Comparison of ENCODE assay signal across 15 cellular contexts in the genomic region with DNA sequence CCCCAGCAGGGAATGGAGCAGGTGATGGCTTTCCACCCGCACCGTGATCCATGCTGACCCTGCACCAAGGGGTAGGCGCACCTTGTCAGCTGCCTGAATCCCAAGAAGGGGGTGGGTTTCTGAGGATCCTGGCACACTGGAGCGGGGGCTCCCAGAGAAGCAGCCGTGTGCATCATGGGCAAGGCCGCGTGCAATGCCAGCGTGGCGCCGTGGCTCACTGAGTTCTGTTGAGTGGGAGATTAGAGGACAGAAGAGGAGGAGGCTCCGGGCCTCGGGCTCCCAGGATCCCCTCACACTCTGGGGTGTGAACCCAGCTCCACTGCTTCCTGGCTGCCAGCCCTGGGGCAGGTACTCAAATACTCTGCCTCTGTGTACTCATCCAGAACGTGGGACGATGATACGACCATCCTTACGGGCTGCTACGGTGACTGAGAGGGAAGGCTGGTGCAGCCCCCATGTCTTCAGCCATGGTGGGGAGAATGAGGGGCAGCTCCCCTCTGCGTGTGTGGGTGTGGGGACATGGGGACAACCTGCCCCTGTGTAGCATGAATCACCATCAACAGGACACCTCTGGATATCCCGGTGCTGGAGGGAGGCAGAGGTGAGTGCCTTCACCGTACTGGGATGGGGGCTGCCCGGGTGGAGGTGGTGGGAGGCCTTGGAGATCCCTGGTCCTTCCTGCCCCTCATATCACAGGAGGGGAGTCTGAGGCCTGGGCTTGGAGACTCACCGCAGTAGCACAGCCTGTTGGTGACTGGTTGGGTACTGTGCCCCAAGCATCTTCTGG. TPM values are rescaled to one million over a fixed set of nuclear protein-coding genes. Genes with fewer than 3 reads are reported as not detected.
"Had no signal": no experiment of that assay in that cellular context is flagged by ENCODE, and none has a peak within 500 bp of the region (broad histone marks: within the 10 kb centered on the region; RNA-seq: fewer than 3 reads in every experiment).

No MANE protein-coding gene starts in this region.

- H3K4me3 Mint-ChIP-seq: activated CD8-positive, alpha-beta T cell treated with anti-CD3 and anti-CD28 coated beads for 36 hours; activated T-helper 1 cell treated with anti-CD3 and anti-CD28 coated beads, Interleukin-12 subunit alpha, Interleukin-12 subunit beta, Interleukin-2, Interleukin-4 antibody, amounts not matched to agents 30 ng/mL and 10 ng/mL and 1 ng/mL, durations not matched to agents 14 hours and 24 hours and 36 hours; effector memory CD8-positive, alpha-beta T cell; nephron; stimulated activated naive B cell treated with anti-CD40 and anti-IgM and Interleukin-4, amounts not matched to agents 10 μg/mL and 1 μg/mL and 100 μg/mL, for 72 hours had no signal

- ATAC-seq: activated CD8-positive, alpha-beta T cell treated with anti-CD3 and anti-CD28 coated beads for 36 hours; effector memory CD8-positive, alpha-beta T cell; mucosa of descending colon; stimulated activated naive B cell treated with anti-CD40 and anti-IgM and Interleukin-4, amounts not matched to agents 10 μg/mL and 1 μg/mL and 100 μg/mL, for 72 hours had no signal

- H3K27ac ChIP-seq: cardiac muscle cell, WERI-Rb-1 had no signal

- H3K9ac ChIP-seq: SK-N-SH had no signal

- H3K27me3 ChIP-seq: cardiac muscle cell had no signal

- H3K4me1 Mint-ChIP-seq: nephron; stimulated activated naive B cell treated with anti-CD40 and anti-IgM and Interleukin-4, amounts not matched to agents 10 μg/mL and 1 μg/mL and 100 μg/mL, for 72 hours had no signal

- H3K36me3 Mint-ChIP-seq: stimulated activated naive B cell treated with anti-CD40 and anti-IgM and Interleukin-4, amounts not matched to agents 10 μg/mL and 1 μg/mL and 100 μg/mL, for 72 hours had no signal

- H3K9me3 Mint-ChIP-seq: activated CD8-positive, alpha-beta T cell treated with anti-CD3 and anti-CD28 coated beads for 36 hours; activated T-helper 1 cell treated with anti-CD3 and anti-CD28 coated beads, Interleukin-12 subunit alpha, Interleukin-12 subunit beta, Interleukin-2, Interleukin-4 antibody, amounts not matched to agents 30 ng/mL and 10 ng/mL and 1 ng/mL, durations not matched to agents 14 hours and 24 hours and 36 hours; effector memory CD8-positive, alpha-beta T cell; nephron had no signal

- H3K4me3 ChIP-seq: cardiac muscle cell, mucosa of descending colon, smooth muscle cell had no signal

- H3K27ac Mint-ChIP-seq: activated CD8-positive, alpha-beta T cell treated with anti-CD3 and anti-CD28 coated beads for 36 hours; activated T-helper 1 cell treated with anti-CD3 and anti-CD28 coated beads, Interleukin-12 subunit alpha, Interleukin-12 subunit beta, Interleukin-2, Interleukin-4 antibody, amounts not matched to agents 30 ng/mL and 10 ng/mL and 1 ng/mL, durations not matched to agents 14 hours and 24 hours and 36 hours; effector memory CD8-positive, alpha-beta T cell; nephron; stimulated activated naive B cell treated with anti-CD40 and anti-IgM and Interleukin-4, amounts not matched to agents 10 μg/mL and 1 μg/mL and 100 μg/mL, for 72 hours had no signal

- H3K9me3 ChIP-seq: mucosa of descending colon, SK-N-SH had no signal

- H3K27me3 Mint-ChIP-seq: activated CD8-positive, alpha-beta T cell treated with anti-CD3 and anti-CD28 coated beads for 36 hours had no signal

- DNase-seq: activated CD4-positive, alpha-beta T cell treated with anti-CD3 and anti-CD28 coated beads for 4 hours; activated CD8-positive, alpha-beta T cell treated with anti-CD3 and anti-CD28 coated beads for 36 hours; activated naive CD4-positive, alpha-beta T cell treated with Interleukin-2 at 50 U/mL for 16 hours; cortex of kidney; effector memory CD8-positive, alpha-beta T cell; kidney glomerular epithelial cell; mammary epithelial cell; SK-N-SH; stimulated activated naive B cell treated with anti-CD40 and anti-IgM and Interleukin-4, amounts not matched to agents 10 μg/mL and 1 μg/mL and 100 μg/mL, for 72 hours; WERI-Rb-1 had no signal

- H3K4me2 ChIP-seq: SK-N-SH, smooth muscle cell had no signal

RNA-seq across cellular contexts. Expression of a gene that starts 52.6 kb away (rescaled TPM):
- total RNA-seq: activated CD8-positive, alpha-beta T cell treated with anti-CD3 and anti-CD28 coated beads for 36 hours; activated T-helper 1 cell treated with anti-CD3 and anti-CD28 coated beads, Interleukin-12 subunit alpha, Interleukin-12 subunit beta, Interleukin-2, Interleukin-4 antibody, amounts not matched to agents 30 ng/mL and 10 ng/mL and 1 ng/mL, durations not matched to agents 14 hours and 24 hours and 36 hours; mammary epithelial cell had no signal
